In genomic region chr6:29552512-29553051, GRCh38 we compare ENCODE assay signal across 10 cellular contexts. TPM values are rescaled to one million over a fixed set of nuclear protein-coding genes. Genes with fewer than 3 reads are reported as not detected.
A peak's percentile ranks its signal among the peaks of the same experiment; 100 is the strongest.
DNase-seq lines count a peak whose midpoint lies in the region; ATAC-seq and TF ChIP-seq lines count a peak whose summit lies in the region.
"Had no signal": no experiment of that assay in that cellular context is flagged by ENCODE, and none has a peak within 500 bp of the region (broad histone marks: within the 10 kb centered on the region; RNA-seq: fewer than 3 reads in every experiment).

No MANE protein-coding gene starts in this region.

- DNase-seq in BJ (ENCODE audit: low read depth), result peak; percentile 31
- DNase-seq in foreskin melanocyte, result peak; percentile 64
- no peak for DNase-seq in progenitor cell of endocrine pancreas (ENCODE audit: low spot score, unreplicated experiment)
- no peak for DNase-seq in NCI-H2081 treated with DMSO at 0.1 percent for 48 hours (lab: John Stamatoyannopoulos, UW)
- DNase-seq in MG63, result no peak

- POLR2A ChIA-PET in BJ (lab: Charles Lee), result no interaction called here

- H3K36me3 ChIP-seq in BJ (ENCODE audit: control insufficient read depth, insufficient read depth, low read length) (no peaks in the 10 kb centered on the region), MG63 (no peaks in the 10 kb centered on the region)

- H3K4me3 ChIP-seq in BJ (ENCODE audit: low read depth, low read length), result no peak overlapping the region
- no peak overlapping the region for H3K4me3 ChIP-seq in MG63

- H3K9me3 ChIP-seq in MG63, result no peaks in the 10 kb centered on the region

- CTCF ChIA-PET in BJ (lab: Yijun Ruan, JAX), result no interaction called here

- no peaks in the 10 kb centered on the region for H3K9me3 Mint-ChIP-seq in progenitor cell of endocrine pancreas (ENCODE audit: low read depth)

- H3K4me3 Mint-ChIP-seq in progenitor cell of endocrine pancreas (ENCODE audit: low read depth), result peak overlapping the region; percentile 4

- H3K4me1 Mint-ChIP-seq in progenitor cell of endocrine pancreas (ENCODE audit: low read depth), result no peaks in the 10 kb centered on the region

- ATAC-seq in GM19035 (IDR thresholded peaks at IDR 0.05; ENCODE audit: unreplicated experiment) (peak; percentile 94), HG03439 (IDR thresholded peaks at IDR 0.05; ENCODE audit: unreplicated experiment) (peak; percentile 90)

- H3K27me3 ChIP-seq in BJ (ENCODE audit: control insufficient read depth, insufficient read depth, low read length) (peaks cover 9% of the 10 kb centered on the region), MG63 (no peaks in the 10 kb centered on the region; the same call in 1 of the 2 replicates)

- peak overlapping the region; percentile 4; the same call in 1 of the 2 replicates for H3K27ac ChIP-seq in VCaP
- H3K27ac ChIP-seq: HL-60 had no signal

- peaks cover 89% of the 10 kb centered on the region for H3K27me3 Mint-ChIP-seq in progenitor cell of endocrine pancreas

- TF ChIP-seq CTCF in BJ (IDR thresholded peaks at IDR 0.05; ENCODE audit: insufficient read depth, low read depth, low read length) (no peak), VCaP (conservative IDR thresholded peaks at IDR 0.05) (no peak), progenitor cell of endocrine pancreas (IDR thresholded peaks at IDR 0.05; ENCODE audit: unreplicated experiment) (no peak)

- no peaks in the 10 kb centered on the region for H3K36me3 Mint-ChIP-seq in progenitor cell of endocrine pancreas (ENCODE audit: insufficient read depth)

- H3K27ac Mint-ChIP-seq in progenitor cell of endocrine pancreas, result no peak overlapping the region

RNA-seq across cellular contexts. Expression of gene UBD, which starts 7.0 kb away (rescaled TPM):
- polyA plus RNA-seq in BJ (2011; rRNA removed), result not detected in 2 replicates
- not detected in 2 replicates for polyA minus RNA-seq in BJ (2011; rRNA and poly(A)+ RNA removed)
- total RNA-seq in progenitor cell of endocrine pancreas, result 1.9 and 2.6 TPM in 2 replicates
- not detected in 2 replicates for total RNA-seq in MG63 (2014; rRNA removed; shearing (Covaris generic); ENCODE audit: low replicate concordance)

RNA-seq across cellular contexts. Expression of gene OR2H2, which starts 32.3 kb away (rescaled TPM):
- polyA plus RNA-seq in BJ (2011; rRNA removed), result not detected in 2 replicates
- not detected in 2 replicates for polyA minus RNA-seq in BJ (2011; rRNA and poly(A)+ RNA removed)
- not detected in 2 replicates for total RNA-seq in progenitor cell of endocrine pancreas
- not detected in 2 replicates for total RNA-seq in MG63 (2014; rRNA removed; shearing (Covaris generic); ENCODE audit: low replicate concordance)
- total RNA-seq: kidney epithelial cell had no signal

Comparison
In these comparisons a context has a peak if more than half of its experiments do, and no peak if none do; other contexts are left out.
1. DNase-seq: peak in BJ (single experiment) and foreskin melanocyte (single experiment); none in progenitor cell of endocrine pancreas (single experiment), NCI-H2081 treated with DMSO at 0.1 percent for 48 hours (single experiment) and MG63 (single experiment).